In the genomic region with DNA sequence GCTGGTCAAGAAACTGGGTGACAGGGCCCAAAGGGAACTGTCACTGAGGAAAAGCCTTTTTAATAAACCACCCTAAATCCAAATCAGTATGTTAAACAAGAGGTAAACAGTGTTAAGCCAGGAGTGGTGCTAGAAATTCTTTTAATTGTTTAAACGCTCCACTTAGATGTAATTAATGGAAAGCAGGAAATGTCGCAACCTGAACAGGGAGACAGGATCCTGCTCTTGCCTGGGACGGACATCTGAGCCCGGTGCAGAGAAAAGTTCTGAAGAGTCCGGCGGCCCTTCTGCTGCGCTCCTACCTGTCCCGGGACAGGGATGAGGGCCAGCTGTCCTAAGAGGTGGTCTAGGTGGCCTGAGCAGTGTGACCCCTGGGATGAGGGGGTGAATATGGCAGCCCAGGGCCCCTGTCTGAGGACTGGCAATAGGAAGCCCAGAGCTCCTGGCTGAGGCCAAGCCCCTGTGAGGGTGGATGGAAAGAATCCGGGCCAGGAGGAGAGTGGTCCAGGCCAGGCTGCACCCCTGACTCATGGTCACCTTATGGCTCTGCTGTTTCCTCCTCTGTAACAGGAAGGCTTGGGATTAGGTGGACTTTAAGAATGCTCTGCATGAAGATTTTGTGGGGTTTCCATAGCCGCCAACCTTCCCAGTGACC, we compare ENCODE assay signal across 29 cellular contexts.
DNase-seq lines count a peak whose midpoint lies in the region; ATAC-seq and TF ChIP-seq lines count a peak whose summit lies in the region.
"Had no signal": no experiment of that assay in that cellular context is flagged by ENCODE, and none has a peak within 500 bp of the region (broad histone marks: within the 10 kb centered on the region; RNA-seq: fewer than 3 reads in every experiment).

No MANE protein-coding gene starts in this region.

- H3K27ac ChIP-seq in lung (ENCODE audit: low read depth in 1 of 2, low read length in 1 of 2) (no peak overlapping the region), upper lobe of right lung (no peak overlapping the region)
- no peak overlapping the region for H3K27ac ChIP-seq in effector memory CD4-positive, alpha-beta T cell (ENCODE audit: insufficient read depth, low read length, poor library complexity, severe bottlenecking)
- H3K27ac ChIP-seq: HL-60 had no signal

- intact Hi-C loops in upper lobe of right lung (cut with DNase I), result no loop called here
- intact Hi-C loops in activated CD4-positive, alpha-beta T cell treated with anti-CD3 and anti-CD28 coated beads for 36 hours (cut with DNase I, micrococcal nuclease), result loop anchor here in 1 of 2 experiments (10.0 kb wide), 1 partner anchor 60 kb away; no protein-coding TSS in a partner anchor

- H3K36me3 Mint-ChIP-seq in activated CD8-positive, alpha-beta memory T cell treated with anti-CD3 and anti-CD28 coated beads, Interleukin-2, amount 10 ng/mL, durations not matched to agents 7 days and 5 days, result no peaks in the 10 kb centered on the region
- H3K36me3 Mint-ChIP-seq in activated CD4-positive, alpha-beta T cell treated with anti-CD3 and anti-CD28 coated beads for 36 hours (ENCODE audit: low read depth), result no peaks in the 10 kb centered on the region
- H3K36me3 Mint-ChIP-seq: CD14-positive monocyte; CD8-positive, alpha-beta memory T cell had no signal

- WGBS in lung, 2 donors, result 49 to 56% methylated on average over 10 of the region's 10 CpGs

- H3K4me3 ChIP-seq in lung (no peak overlapping the region), upper lobe of right lung (no peak overlapping the region)
- H3K4me3 ChIP-seq in effector memory CD4-positive, alpha-beta T cell (ENCODE audit: insufficient read depth, low read depth, low read length, poor library complexity, severe bottlenecking), result no peak overlapping the region
- H3K4me3 ChIP-seq: GM12878, MG63 had no signal

- H3K27ac Mint-ChIP-seq in activated CD8-positive, alpha-beta memory T cell treated with anti-CD3 and anti-CD28 coated beads, Interleukin-2, amount 10 ng/mL, durations not matched to agents 7 days and 5 days, result no peak overlapping the region
- no peak overlapping the region for H3K27ac Mint-ChIP-seq in activated CD4-positive, alpha-beta T cell treated with anti-CD3 and anti-CD28 coated beads for 36 hours
- H3K27ac Mint-ChIP-seq: CD14-positive monocyte had no signal

- H3K36me3 ChIP-seq in lung (ENCODE audit: control insufficient read depth in 2 of 2, insufficient read depth in 2 of 2, low read length in 2 of 2) (no peaks in the 10 kb centered on the region), upper lobe of right lung (no peaks in the 10 kb centered on the region)
- no peaks in the 10 kb centered on the region for H3K36me3 ChIP-seq in effector memory CD4-positive, alpha-beta T cell (ENCODE audit: control insufficient read depth, insufficient read depth, low read length)
- H3K36me3 ChIP-seq: BE2C, MG63 had no signal

- peaks cover 0 to 7% of the 10 kb centered on the region in 2 donors for H3K9me3 ChIP-seq in lung (ENCODE audit: control insufficient read depth in 2 of 2, insufficient read depth in 1 of 2, low read length in 1 of 2)
- H3K9me3 ChIP-seq in upper lobe of right lung, result no peaks in the 10 kb centered on the region
- no peaks in the 10 kb centered on the region for H3K9me3 ChIP-seq in effector memory CD4-positive, alpha-beta T cell (ENCODE audit: control insufficient read depth, low read length)
- H3K9me3 ChIP-seq: BE2C, MG63 had no signal

- peaks cover 7% of the 10 kb centered on the region for H3K9me3 Mint-ChIP-seq in activated CD8-positive, alpha-beta memory T cell treated with anti-CD3 and anti-CD28 coated beads, Interleukin-2, amount 10 ng/mL, durations not matched to agents 7 days and 5 days (ENCODE audit: low read depth)
- H3K9me3 Mint-ChIP-seq in activated CD4-positive, alpha-beta T cell treated with anti-CD3 and anti-CD28 coated beads for 36 hours (ENCODE audit: low read depth), result no peaks in the 10 kb centered on the region
- H3K9me3 Mint-ChIP-seq: CD8-positive, alpha-beta memory T cell had no signal

- no peaks in the 10 kb centered on the region for H3K4me1 Mint-ChIP-seq in activated CD8-positive, alpha-beta memory T cell treated with anti-CD3 and anti-CD28 coated beads, Interleukin-2, amount 10 ng/mL, durations not matched to agents 7 days and 5 days
- no peaks in the 10 kb centered on the region for H3K4me1 Mint-ChIP-seq in activated CD4-positive, alpha-beta T cell treated with anti-CD3 and anti-CD28 coated beads for 36 hours
- H3K4me1 Mint-ChIP-seq: CD8-positive, alpha-beta memory T cell had no signal

- CTCF ChIA-PET in activated CD8-positive, alpha-beta memory T cell treated with anti-CD3 and anti-CD28 coated beads, Interleukin-2, amount 10 ng/mL, durations not matched to agents 7 days and 5 days (lab: Charles Lee), result interaction anchor here (1.0 kb wide), 1 partner anchor 42 kb away, joined by 3 read pairs; no protein-coding TSS in a partner anchor
- CTCF ChIA-PET in activated CD4-positive, alpha-beta T cell treated with anti-CD3 and anti-CD28 coated beads for 36 hours (lab: Charles Lee), result no interaction called here

- POLR2A ChIA-PET in activated CD4-positive, alpha-beta T cell treated with anti-CD3 and anti-CD28 coated beads for 36 hours (lab: Charles Lee), result interaction anchor here (0.6 kb wide), 1 partner anchor 48 kb away, joined by 3 read pairs; no protein-coding TSS in a partner anchor

- no peaks in the 10 kb centered on the region for H3K27me3 ChIP-seq in lung (ENCODE audit: control insufficient read depth, insufficient read depth)
- no peaks in the 10 kb centered on the region for H3K27me3 ChIP-seq in upper lobe of right lung
- no peaks in the 10 kb centered on the region for H3K27me3 ChIP-seq in effector memory CD4-positive, alpha-beta T cell (replicated peaks; ENCODE audit: control insufficient read depth, insufficient read depth, low read length, poor library complexity, severe bottlenecking)
- H3K27me3 ChIP-seq: BE2C, MG63 had no signal

- TF ChIP-seq CTCF in lung (IDR thresholded peaks at IDR 0.05; ENCODE audit: control extremely low read depth, extremely low read depth), result no peak
- TF ChIP-seq CTCF in upper lobe of right lung (IDR thresholded peaks at IDR 0.05), result no peak

- peak; percentile 38 for DNase-seq in activated CD8-positive, alpha-beta memory T cell treated with anti-CD3 and anti-CD28 coated beads for 24 hours
- DNase-seq in activated CD8-positive, alpha-beta memory T cell treated with anti-CD3 and anti-CD28 coated beads, Interleukin-2, amount 10 ng/mL, durations not matched to agents 7 days and 5 days, result no peak
- DNase-seq in amniotic epithelial cell (ENCODE audit: low read depth), result peak; percentile 13
- no peak for DNase-seq in lung (ENCODE audit: low spot score)
- no peak for DNase-seq in upper lobe of right lung
- no peak for DNase-seq in activated CD4-positive, alpha-beta T cell treated with anti-CD3 and anti-CD28 coated beads, Interleukin-2, amount 50 U/mL, for 4 hours
- no peak for DNase-seq in effector memory CD4-positive, alpha-beta T cell
- DNase-seq in activated CD4-positive, alpha-beta T cell treated with anti-CD3 and anti-CD28 coated beads for 36 hours, result no peak
- DNase-seq: 8988T; ACHN; BE2C; CD8-positive, alpha-beta memory T cell; DMS 273 treated with DMSO at 0.1 percent for 48 hours; DMS79; EL; GDM1; H7; KBM-7; MG63; NCI-H1105 treated with DMSO at 0.1 percent for 48 hours; NCI-H146; NCI-H1930; NCI-H2227 treated with DMSO at 0.1 percent for 48 hours; NCI-H526 treated with DMSO at 0.1 percent for 48 hours; SHP77 treated with DMSO at 0.1 percent for 48 hours had no signal

- H3K27me3 Mint-ChIP-seq in activated CD8-positive, alpha-beta memory T cell treated with anti-CD3 and anti-CD28 coated beads, Interleukin-2, amount 10 ng/mL, durations not matched to agents 7 days and 5 days, result no peaks in the 10 kb centered on the region
- H3K27me3 Mint-ChIP-seq in activated CD4-positive, alpha-beta T cell treated with anti-CD3 and anti-CD28 coated beads for 36 hours, result no peaks in the 10 kb centered on the region

- H3K4me1 ChIP-seq in lung (ENCODE audit: control insufficient read depth in 2 of 2, insufficient read depth in 2 of 2, low read length in 2 of 2) (peaks cover 0 to under 1% of the 10 kb centered on the region in 2 donors), upper lobe of right lung (no peaks in the 10 kb centered on the region)
- no peaks in the 10 kb centered on the region for H3K4me1 ChIP-seq in effector memory CD4-positive, alpha-beta T cell (ENCODE audit: control insufficient read depth, insufficient read depth, low read length, poor library complexity, severe bottlenecking)
- H3K4me1 ChIP-seq: BE2C had no signal

- H3K4me3 Mint-ChIP-seq in activated CD8-positive, alpha-beta memory T cell treated with anti-CD3 and anti-CD28 coated beads, Interleukin-2, amount 10 ng/mL, durations not matched to agents 7 days and 5 days, result no peak overlapping the region
- H3K4me3 Mint-ChIP-seq in activated CD4-positive, alpha-beta T cell treated with anti-CD3 and anti-CD28 coated beads for 36 hours, result no peak overlapping the region
- H3K4me3 Mint-ChIP-seq: CD14-positive monocyte; CD8-positive, alpha-beta memory T cell had no signal

- ATAC-seq in activated CD8-positive, alpha-beta memory T cell treated with anti-CD3 and anti-CD28 coated beads, Interleukin-2, amount 10 ng/mL, durations not matched to agents 7 days and 5 days, result no peak
- ATAC-seq in lung (ENCODE audit: insufficient read depth, low FRiP score) (peak; percentile 19), upper lobe of right lung (peak; percentile 37)
- no peak for ATAC-seq in activated CD4-positive, alpha-beta T cell treated with anti-CD3 and anti-CD28 coated beads for 36 hours
- ATAC-seq: GM12878, Panc1 had no signal

Comparison
In these comparisons a context has a peak if more than half of its experiments do, and no peak if none do; other contexts are left out.
1. DNase-seq: peak in activated CD8-positive, alpha-beta memory T cell treated with anti-CD3 and anti-CD28 coated beads for 24 hours (single experiment) and amniotic epithelial cell (single experiment); none in activated CD8-positive, alpha-beta memory T cell treated with anti-CD3 and anti-CD28 coated beads, Interleukin-2, amount 10 ng/mL, durations not matched to agents 7 days and 5 days (single experiment), lung (single experiment), upper lobe of right lung (single experiment), activated CD4-positive, alpha-beta T cell treated with anti-CD3 and anti-CD28 coated beads, Interleukin-2, amount 50 U/mL, for 4 hours (0 of 2), effector memory CD4-positive, alpha-beta T cell (0 of 3) and activated CD4-positive, alpha-beta T cell treated with anti-CD3 and anti-CD28 coated beads for 36 hours (single experiment).
2. ATAC-seq: peak in lung (single experiment) and upper lobe of right lung (single experiment); none in activated CD8-positive, alpha-beta memory T cell treated with anti-CD3 and anti-CD28 coated beads, Interleukin-2, amount 10 ng/mL, durations not matched to agents 7 days and 5 days (single experiment) and activated CD4-positive, alpha-beta T cell treated with anti-CD3 and anti-CD28 coated beads for 36 hours (single experiment).